ENCODE assay signal across 16 cellular contexts in genomic region chr6:98842489-98843180, GRCh38. TPM values are rescaled to one million over a fixed set of nuclear protein-coding genes. Genes with fewer than 3 reads are reported as not detected.
DNase-seq lines count a peak whose midpoint lies in the region; ATAC-seq and TF ChIP-seq lines count a peak whose summit lies in the region.
"Had no signal": no experiment of that assay in that cellular context is flagged by ENCODE, and none has a peak within 500 bp of the region (broad histone marks: within the 10 kb centered on the region; RNA-seq: fewer than 3 reads in every experiment).

No MANE protein-coding gene starts in this region.

- H3K9me3 ChIP-seq in body of pancreas, result no peaks in the 10 kb centered on the region

- no peak for ATAC-seq in stimulated activated naive B cell treated with anti-CD40 and anti-IgM and Interleukin-4, amounts not matched to agents 10 μg/mL and 1 μg/mL and 100 μg/mL, for 72 hours (replicated peaks)
- no peak for ATAC-seq in body of pancreas
- ATAC-seq: left colon had no signal

- H3K36me3 ChIP-seq in body of pancreas (replicated peaks in 1 of 2; ENCODE audit: insufficient read depth in 1 of 2, low read depth in 2 of 2), result no peaks in the 10 kb centered on the region
- H3K36me3 ChIP-seq: BLaER1 treated with 17β-estradiol and CSF1 and Interleukin-3, amounts not matched to agents 10 nM and 100 nM had no signal

- intact Hi-C loops in body of pancreas (cut with DNase I), result loop anchor here (10.0 kb wide), 1 partner anchor 1348 kb away; no protein-coding TSS in a partner anchor

- H3K27ac ChIP-seq in body of pancreas, result no peak overlapping the region
- H3K27ac ChIP-seq: 22Rv1; BLaER1 treated with 17β-estradiol and CSF1 and Interleukin-3, amounts not matched to agents 10 nM and 100 nM had no signal

- H3K4me3 Mint-ChIP-seq in T-helper 1 cell treated with Interleukin-12 subunit alpha and Interleukin-12 subunit beta and Interleukin-4 antibody, amounts not matched to agents 30 μg/mL and 1 μg/mL, for 36 hours, result no peak overlapping the region
- peak overlapping the region in 1 of 2 donors; percentile 18 for H3K4me3 Mint-ChIP-seq in stimulated activated naive B cell treated with anti-CD40 and anti-IgM and Interleukin-4, amounts not matched to agents 10 μg/mL and 1 μg/mL and 100 μg/mL, for 72 hours

- peaks cover 94% of the 10 kb centered on the region for H3K27me3 Mint-ChIP-seq in T-helper 1 cell treated with Interleukin-12 subunit alpha and Interleukin-12 subunit beta and Interleukin-4 antibody, amounts not matched to agents 30 μg/mL and 1 μg/mL, for 36 hours (ENCODE audit: low read depth)
- peaks cover 78 to 86% of the 10 kb centered on the region in 2 donors for H3K27me3 Mint-ChIP-seq in stimulated activated naive B cell treated with anti-CD40 and anti-IgM and Interleukin-4, amounts not matched to agents 10 μg/mL and 1 μg/mL and 100 μg/mL, for 72 hours

- DNase-seq in T-helper 1 cell, result no peak
- DNase-seq in ecto neural progenitor cell (ENCODE audit: low spot score), result peak; percentile 71
- peak; percentile 89 for DNase-seq in mesenteric fat pad (ENCODE audit: low spot score)
- no peak for DNase-seq in stimulated activated naive B cell treated with anti-CD40 and anti-IgM and Interleukin-4, amounts not matched to agents 10 μg/mL and 1 μg/mL and 100 μg/mL, for 72 hours
- DNase-seq in NCI-H1694 (lab: John Stamatoyannopoulos, UW), result no peak
- DNase-seq in body of pancreas, result no peak
- no peak for DNase-seq in NCI-H69 (lab: John Stamatoyannopoulos, UW)
- DNase-seq: activated CD4-positive, alpha-beta T cell treated with anti-CD3 and anti-CD28 coated beads for 4 hours; DMS 273 treated with DMSO at 0.1 percent for 48 hours; left colon; NCI-H446; SHP77 treated with DMSO at 0.1 percent for 48 hours had no signal

- H3K36me3 Mint-ChIP-seq in T-helper 1 cell treated with Interleukin-12 subunit alpha and Interleukin-12 subunit beta and Interleukin-4 antibody, amounts not matched to agents 30 μg/mL and 1 μg/mL, for 36 hours (ENCODE audit: low read depth), result no peaks in the 10 kb centered on the region
- H3K36me3 Mint-ChIP-seq in stimulated activated naive B cell treated with anti-CD40 and anti-IgM and Interleukin-4, amounts not matched to agents 10 μg/mL and 1 μg/mL and 100 μg/mL, for 72 hours, result peaks cover 0 to 4% of the 10 kb centered on the region in 2 donors

- H3K4me1 Mint-ChIP-seq in T-helper 1 cell treated with Interleukin-12 subunit alpha and Interleukin-12 subunit beta and Interleukin-4 antibody, amounts not matched to agents 30 μg/mL and 1 μg/mL, for 36 hours (ENCODE audit: low read depth), result peaks cover 11% of the 10 kb centered on the region
- peaks cover 24 to 35% of the 10 kb centered on the region in 2 donors for H3K4me1 Mint-ChIP-seq in stimulated activated naive B cell treated with anti-CD40 and anti-IgM and Interleukin-4, amounts not matched to agents 10 μg/mL and 1 μg/mL and 100 μg/mL, for 72 hours

- no peak for TF ChIP-seq CTCF in body of pancreas (IDR thresholded peaks at IDR 0.05)

- H3K27me3 ChIP-seq in body of pancreas, result peaks cover 0 to 63% of the 10 kb centered on the region in 2 donors

- TF ChIP-seq POLR2A in body of pancreas (IDR thresholded peaks at IDR 0.05), result no peak

- no peak overlapping the region for H3K4me3 ChIP-seq in body of pancreas
- H3K4me3 ChIP-seq: BLaER1 treated with 17β-estradiol and CSF1 and Interleukin-3, amounts not matched to agents 10 nM and 100 nM had no signal

- H3K27ac Mint-ChIP-seq in T-helper 1 cell treated with Interleukin-12 subunit alpha and Interleukin-12 subunit beta and Interleukin-4 antibody, amounts not matched to agents 30 μg/mL and 1 μg/mL, for 36 hours, result peak overlapping the region; percentile 41
- peak overlapping the region; percentile 87 for H3K27ac Mint-ChIP-seq in stimulated activated naive B cell treated with anti-CD40 and anti-IgM and Interleukin-4, amounts not matched to agents 10 μg/mL and 1 μg/mL and 100 μg/mL, for 72 hours

- H3K9me3 Mint-ChIP-seq in T-helper 1 cell treated with Interleukin-12 subunit alpha and Interleukin-12 subunit beta and Interleukin-4 antibody, amounts not matched to agents 30 μg/mL and 1 μg/mL, for 36 hours, result no peaks in the 10 kb centered on the region
- no peaks in the 10 kb centered on the region for H3K9me3 Mint-ChIP-seq in stimulated activated naive B cell treated with anti-CD40 and anti-IgM and Interleukin-4, amounts not matched to agents 10 μg/mL and 1 μg/mL and 100 μg/mL, for 72 hours

- H3K4me1 ChIP-seq in body of pancreas, result peaks cover 23% of the 10 kb centered on the region

- 5 to 14% methylated on average over 24 to 37 of the region's 37 CpGs for WGBS in body of pancreas, 2 donors

RNA-seq across cellular contexts. Expression of gene POU3F2, which starts 8.3 kb away (rescaled TPM):
- total RNA-seq in mesenteric fat pad (not detected), body of pancreas (not detected)
- total RNA-seq: epithelial cell of proximal tubule, left colon had no signal

Comparison
In these comparisons a context has a peak if more than half of its experiments do, and no peak if none do; other contexts are left out.
1. DNase-seq: peak in ecto neural progenitor cell (single experiment) and mesenteric fat pad (single experiment); none in T-helper 1 cell (0 of 5), stimulated activated naive B cell treated with anti-CD40 and anti-IgM and Interleukin-4, amounts not matched to agents 10 μg/mL and 1 μg/mL and 100 μg/mL, for 72 hours (single experiment), NCI-H1694 (single experiment), body of pancreas (0 of 4) and NCI-H69 (single experiment).